In genomic region chr7:142168746-142169145, GRCh38 we compare ENCODE assay signal across 1 cellular context.
TF ChIP-seq lines count a peak whose summit lies in the region.

No MANE protein-coding gene starts in this region.

TF ChIP-seq in GM23338, 12 proteins besides CTCF, POLR2A, EP300 and RAD21 (continued from another document):
- no peak for TF ChIP-seq ETS1 (IDR thresholded peaks at IDR 0.05)
